In genomic region chr3:37241880-37242279, GRCh38 we compare ENCODE assay signal across 10 cellular contexts. TPM values are rescaled to one million over a fixed set of nuclear protein-coding genes. Genes with fewer than 3 reads are reported as not detected.
A peak's percentile ranks its signal among the peaks of the same experiment; 100 is the strongest.
DNase-seq lines count a peak whose midpoint lies in the region; ATAC-seq and TF ChIP-seq lines count a peak whose summit lies in the region.
"Had no signal": no experiment of that assay in that cellular context is flagged by ENCODE, and none has a peak within 500 bp of the region (broad histone marks: within the 10 kb centered on the region; RNA-seq: fewer than 3 reads in every experiment).

No MANE protein-coding gene starts in this region.

- H3K36me3 Mint-ChIP-seq in CD4-positive, alpha-beta memory T cell, result peaks cover 0 to 21% of the 10 kb centered on the region in 2 donors
- peaks cover 12% of the 10 kb centered on the region for H3K36me3 Mint-ChIP-seq in HFFc6 (ENCODE audit: low read depth)
- peaks cover 14% of the 10 kb centered on the region for H3K36me3 Mint-ChIP-seq in activated T-helper 2 cell treated with anti-CD3 and anti-CD28 coated beads, Interferon-gamma antibody, Interleukin-2, Interleukin-4, amounts not matched to agents 10 μg/mL and 5 μg/mL and 100 μg/mL, durations not matched to agents 14 hours and 24 hours and 36 hours (ENCODE audit: low read depth)
- peaks cover 0 to 6% (median 0%) of the 10 kb centered on the region in 5 donors for H3K36me3 Mint-ChIP-seq in naive thymus-derived CD4-positive, alpha-beta T cell

- WGBS in spleen, 5 donors, result 88 to 94% (median 92%) methylated on average over 5 to 6 of the region's 6 CpGs

- no peaks in the 10 kb centered on the region for H3K9me3 Mint-ChIP-seq in CD4-positive, alpha-beta memory T cell
- no peaks in the 10 kb centered on the region for H3K9me3 Mint-ChIP-seq in HFFc6
- H3K9me3 Mint-ChIP-seq in activated T-helper 2 cell treated with anti-CD3 and anti-CD28 coated beads, Interferon-gamma antibody, Interleukin-2, Interleukin-4, amounts not matched to agents 10 μg/mL and 5 μg/mL and 100 μg/mL, durations not matched to agents 14 hours and 24 hours and 36 hours, result no peaks in the 10 kb centered on the region
- H3K9me3 Mint-ChIP-seq in naive thymus-derived CD4-positive, alpha-beta T cell, result no peaks in the 10 kb centered on the region

- H3K4me3 ChIP-seq in CD4-positive, alpha-beta memory T cell (ENCODE audit: low read length in 2 of 2), result no peak overlapping the region
- no peak overlapping the region for H3K4me3 ChIP-seq in naive thymus-derived CD4-positive, alpha-beta T cell (ENCODE audit: low read length)
- peak overlapping the region in 1 of 8 donors; percentile 95 for H3K4me3 ChIP-seq in spleen

- no peak for ATAC-seq in naive thymus-derived CD4-positive, alpha-beta T cell
- no peak for ATAC-seq in GM18870 (IDR thresholded peaks at IDR 0.05; ENCODE audit: unreplicated experiment)
- ATAC-seq in HG03342 (IDR thresholded peaks at IDR 0.05; ENCODE audit: unreplicated experiment), result no peak

- no peaks in the 10 kb centered on the region for H3K27me3 ChIP-seq in CD4-positive, alpha-beta memory T cell (ENCODE audit: insufficient read depth, low read length)
- no peaks in the 10 kb centered on the region for H3K27me3 ChIP-seq in naive thymus-derived CD4-positive, alpha-beta T cell (ENCODE audit: control insufficient read depth in 2 of 2, insufficient read depth in 2 of 2, low read length in 2 of 2)
- no peaks in the 10 kb centered on the region for H3K27me3 ChIP-seq in spleen (replicated peaks in 1 of 7)
- H3K27me3 ChIP-seq: pancreas had no signal

- peak overlapping the region; percentile 95 to 99 (median 98) for H3K27ac Mint-ChIP-seq in CD4-positive, alpha-beta memory T cell
- H3K27ac Mint-ChIP-seq in HFFc6, result peak overlapping the region; percentile 98; the same call in 1 of the 2 replicates
- H3K27ac Mint-ChIP-seq in activated T-helper 2 cell treated with anti-CD3 and anti-CD28 coated beads, Interferon-gamma antibody, Interleukin-2, Interleukin-4, amounts not matched to agents 10 μg/mL and 5 μg/mL and 100 μg/mL, durations not matched to agents 14 hours and 24 hours and 36 hours, result peak overlapping the region; percentile 97
- peak overlapping the region; percentile 97 to 99 (median 98) for H3K27ac Mint-ChIP-seq in naive thymus-derived CD4-positive, alpha-beta T cell

- DNase-seq in CD4-positive, alpha-beta memory T cell, result no peak
- no peak for DNase-seq in HFFc6
- DNase-seq in activated T-helper 2 cell treated with anti-CD3 and anti-CD28 coated beads, Interferon-gamma antibody, Interleukin-2, Interleukin-4, amounts not matched to agents 10 μg/mL and 5 μg/mL and 100 μg/mL, durations not matched to agents 14 hours and 24 hours and 36 hours (ENCODE audit: low spot score), result no peak
- DNase-seq in naive thymus-derived CD4-positive, alpha-beta T cell, result no peak
- DNase-seq in cerebellar nuclear complex (lab: John Stamatoyannopoulos, UW), result no peak
- no peak for DNase-seq in spleen
- DNase-seq: NCI-H1105 treated with DMSO at 0.1 percent for 48 hours had no signal

- intact Hi-C loops in CD4-positive, alpha-beta memory T cell (cut with micrococcal nuclease), result no loop called here
- intact Hi-C loops in activated T-helper 2 cell treated with anti-CD3 and anti-CD28 coated beads, Interferon-gamma antibody, Interleukin-2, Interleukin-4, amounts not matched to agents 10 μg/mL and 5 μg/mL and 100 μg/mL, durations not matched to agents 14 hours and 24 hours and 36 hours (cut with micrococcal nuclease), result no loop called here
- intact Hi-C loops in naive thymus-derived CD4-positive, alpha-beta T cell (cut with micrococcal nuclease), result no loop called here
- intact Hi-C loops in spleen (cut with DNase I; ENCODE audit: low total_unique reads), result no loop called here

- TF ChIP-seq POLR2A in spleen (IDR thresholded peaks at IDR 0.05), result no peak

- POLR2A ChIA-PET in CD4-positive, alpha-beta memory T cell (lab: Charles Lee; ENCODE audit: partially characterized antibody), result interaction anchor here (0.8 to 1.3 kb wide), 2 partner anchors 8 to 25 kb away, joined by 3 to 5 read pairs; no protein-coding TSS in a partner anchor
- POLR2A ChIA-PET in naive thymus-derived CD4-positive, alpha-beta T cell (lab: Charles Lee), result interaction anchor here (0.6 kb wide), 1 partner anchor 23 kb away, joined by 3 read pairs; no protein-coding TSS in a partner anchor

- H3K9me3 ChIP-seq in CD4-positive, alpha-beta memory T cell (ENCODE audit: control insufficient read depth in 1 of 2, low read length in 2 of 2), result no peaks in the 10 kb centered on the region
- no peaks in the 10 kb centered on the region for H3K9me3 ChIP-seq in naive thymus-derived CD4-positive, alpha-beta T cell (ENCODE audit: control insufficient read depth in 2 of 3, low read length in 3 of 3)
- no peaks in the 10 kb centered on the region for H3K9me3 ChIP-seq in spleen
- H3K9me3 ChIP-seq: pancreas had no signal

- TF ChIP-seq CTCF in HFFc6 (IDR thresholded peaks at IDR 0.05) (no peak), spleen (IDR thresholded peaks at IDR 0.05 in 8 of 11, conservative IDR thresholded peaks at IDR 0.05 in 3 of 11) (no peak)

- H3K4me1 Mint-ChIP-seq in CD4-positive, alpha-beta memory T cell, result peaks cover 29 to 50% (median 39%) of the 10 kb centered on the region in 4 donors
- peaks cover 47% of the 10 kb centered on the region for H3K4me1 Mint-ChIP-seq in HFFc6 (ENCODE audit: low read depth)
- peaks cover 21% of the 10 kb centered on the region for H3K4me1 Mint-ChIP-seq in activated T-helper 2 cell treated with anti-CD3 and anti-CD28 coated beads, Interferon-gamma antibody, Interleukin-2, Interleukin-4, amounts not matched to agents 10 μg/mL and 5 μg/mL and 100 μg/mL, durations not matched to agents 14 hours and 24 hours and 36 hours (ENCODE audit: low read depth)
- peaks cover 26 to 43% (median 38%) of the 10 kb centered on the region in 7 donors for H3K4me1 Mint-ChIP-seq in naive thymus-derived CD4-positive, alpha-beta T cell

- peak overlapping the region; percentile 95 to 99 (median 97) for H3K4me3 Mint-ChIP-seq in CD4-positive, alpha-beta memory T cell
- H3K4me3 Mint-ChIP-seq in HFFc6, result peak overlapping the region; percentile 99
- peak overlapping the region; percentile 96 for H3K4me3 Mint-ChIP-seq in activated T-helper 2 cell treated with anti-CD3 and anti-CD28 coated beads, Interferon-gamma antibody, Interleukin-2, Interleukin-4, amounts not matched to agents 10 μg/mL and 5 μg/mL and 100 μg/mL, durations not matched to agents 14 hours and 24 hours and 36 hours (ENCODE audit: low read depth)
- peak overlapping the region; percentile 95 to 98 (median 96) for H3K4me3 Mint-ChIP-seq in naive thymus-derived CD4-positive, alpha-beta T cell

- peaks cover 46% of the 10 kb centered on the region for H3K4me1 ChIP-seq in CD4-positive, alpha-beta memory T cell (ENCODE audit: insufficient read depth, low read length)
- peaks cover 13 to 30% of the 10 kb centered on the region in 2 donors for H3K4me1 ChIP-seq in naive thymus-derived CD4-positive, alpha-beta T cell (ENCODE audit: control insufficient read depth in 2 of 2, insufficient read depth in 2 of 2, low read length in 2 of 2)
- peaks cover 27 to 44% (median 39%) of the 10 kb centered on the region in 6 donors for H3K4me1 ChIP-seq in spleen

- no peaks in the 10 kb centered on the region for H3K27me3 Mint-ChIP-seq in CD4-positive, alpha-beta memory T cell
- H3K27me3 Mint-ChIP-seq in HFFc6 (ENCODE audit: insufficient read depth), result peaks cover 2% of the 10 kb centered on the region
- no peaks in the 10 kb centered on the region for H3K27me3 Mint-ChIP-seq in activated T-helper 2 cell treated with anti-CD3 and anti-CD28 coated beads, Interferon-gamma antibody, Interleukin-2, Interleukin-4, amounts not matched to agents 10 μg/mL and 5 μg/mL and 100 μg/mL, durations not matched to agents 14 hours and 24 hours and 36 hours (ENCODE audit: low read depth)
- H3K27me3 Mint-ChIP-seq in naive thymus-derived CD4-positive, alpha-beta T cell, result peaks cover 0 to 4% (median 0%) of the 10 kb centered on the region in 5 donors

- H3K27ac ChIP-seq in CD4-positive, alpha-beta memory T cell (ENCODE audit: low read depth, low read length), result no peak overlapping the region
- no peak overlapping the region for H3K27ac ChIP-seq in naive thymus-derived CD4-positive, alpha-beta T cell (ENCODE audit: low read depth, low read length)
- no peak overlapping the region for H3K27ac ChIP-seq in spleen

- H3K36me3 ChIP-seq in CD4-positive, alpha-beta memory T cell (ENCODE audit: insufficient read depth, low read length), result no peaks in the 10 kb centered on the region
- peaks cover 0 to 8% (median 0%) of the 10 kb centered on the region in 3 experiments for H3K36me3 ChIP-seq in naive thymus-derived CD4-positive, alpha-beta T cell (ENCODE audit: control insufficient read depth in 2 of 3, insufficient read depth in 3 of 3, low read length in 3 of 3)
- no peaks in the 10 kb centered on the region for H3K36me3 ChIP-seq in spleen
- H3K36me3 ChIP-seq: pancreas had no signal

- CTCF ChIA-PET in CD4-positive, alpha-beta memory T cell (lab: Charles Lee; ENCODE audit: partially characterized antibody), result no interaction called here
- CTCF ChIA-PET in naive thymus-derived CD4-positive, alpha-beta T cell (lab: Charles Lee), result no interaction called here

RNA-seq across cellular contexts. Expression of gene GOLGA4, which starts 1.2 kb away (rescaled TPM):
- 10 to 100 TPM; 66.6 to 75.7 TPM for total RNA-seq in CD4-positive, alpha-beta memory T cell
- polyA plus RNA-seq in CD4-positive, alpha-beta memory T cell, result 10 to 100 TPM in 1 of 2 donors, 1 to 10 TPM in 1; 2.4 to 39.5 TPM
- total RNA-seq in HFFc6 (2021; fragmentation: NEBNext Ultra II Directional; extraction: Animal tissue kit (Norgen Biotek cat#: 25700)), result 10 to 100 TPM; 74.4 to 88.3 (median 83.0) TPM
- 40.0 and 41.4 TPM in 2 replicates for total RNA-seq in activated T-helper 2 cell treated with anti-CD3 and anti-CD28 coated beads, Interferon-gamma antibody, Interleukin-2, Interleukin-4, amounts not matched to agents 10 μg/mL and 5 μg/mL and 100 μg/mL, durations not matched to agents 14 hours and 24 hours and 36 hours
- total RNA-seq in naive thymus-derived CD4-positive, alpha-beta T cell, result 10 to 100 TPM; 45.0 to 72.0 (median 56.4) TPM
- 10 to 100 TPM; 11.5 to 26.3 TPM for polyA plus RNA-seq in naive thymus-derived CD4-positive, alpha-beta T cell
- total RNA-seq in spleen, result 100 to 1,000 TPM in 1 of 7 donors, 10 to 100 TPM in 6; 75.7 to 121 (median 87.4) TPM
- polyA plus RNA-seq in spleen, result 10 to 100 TPM; 14.3 to 16.5 (median 16.3) TPM
